11 cellular contexts compared by ENCODE assay signal in the genomic region with DNA sequence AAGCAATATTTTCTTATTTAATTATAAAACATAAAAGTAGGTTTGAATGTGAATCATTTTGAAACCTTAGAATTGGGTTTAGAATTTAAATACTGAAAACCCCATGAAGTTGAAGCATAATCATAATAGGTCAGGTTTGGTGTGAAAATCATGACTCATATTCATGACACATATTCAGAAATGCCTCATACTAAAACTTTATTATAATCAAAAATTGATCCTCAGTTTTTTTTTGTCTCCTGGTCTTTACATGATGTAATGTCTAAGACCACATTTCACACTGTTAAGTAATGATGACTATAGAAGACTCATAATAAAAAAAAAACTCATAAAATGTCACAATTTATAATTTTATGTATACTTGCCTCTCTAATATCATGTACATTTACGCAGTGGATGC.
DNase-seq lines count a peak whose midpoint lies in the region; ATAC-seq and TF ChIP-seq lines count a peak whose summit lies in the region.
"Had no signal": no experiment of that assay in that cellular context is flagged by ENCODE, and none has a peak within 500 bp of the region (broad histone marks: within the 10 kb centered on the region; RNA-seq: fewer than 3 reads in every experiment).

No MANE protein-coding gene starts in this region.

- H3K36me3 ChIP-seq in effector memory CD4-positive, alpha-beta T cell (ENCODE audit: control insufficient read depth, insufficient read depth, low read length) = no peaks in the 10 kb centered on the region
- H3K36me3 ChIP-seq: heart left ventricle had no signal

- TF ChIP-seq CTCF in GM13977 (IDR thresholded peaks at IDR 0.05; ENCODE audit: extremely low read depth, insufficient read depth, missing control alignments) = no peak

- peak; percentile 49 for ATAC-seq in GM21526 (IDR thresholded peaks at IDR 0.05; ENCODE audit: low FRiP score, unreplicated experiment)
- peak; percentile 48 for ATAC-seq in HG03457 (IDR thresholded peaks at IDR 0.05; ENCODE audit: unreplicated experiment)
- ATAC-seq in esophagus mucosa = no peak
- ATAC-seq: heart left ventricle had no signal

- in situ Hi-C loops in GM13977 (cut with MboI; ENCODE audit: low pct_unique_long_range_greater_than_20kb, low sequenced_read_pairs, unreplicated experiment) = no loop called here

- H3K9me3 ChIP-seq in effector memory CD4-positive, alpha-beta T cell (ENCODE audit: control insufficient read depth, low read length) = no peaks in the 10 kb centered on the region
- H3K9me3 ChIP-seq: heart left ventricle had no signal

- H3K4me3 ChIP-seq in effector memory CD4-positive, alpha-beta T cell (ENCODE audit: insufficient read depth, low read depth, low read length, poor library complexity, severe bottlenecking) = no peak overlapping the region
- H3K4me3 ChIP-seq: heart left ventricle had no signal

- DNase-seq in GM13977 (ENCODE audit: low spot score) = peak; percentile 47
- DNase-seq in effector memory CD4-positive, alpha-beta T cell = no peak
- DNase-seq in COLO829 (ENCODE audit: low spot score) = no peak
- no peak for DNase-seq in UCSD-AML1 (lab: John Stamatoyannopoulos, UW; ENCODE audit: unreplicated experiment)
- no peak for DNase-seq in A172 (ENCODE audit: low spot score)
- DNase-seq: DMS53, heart left ventricle, NCI-H2029 had no signal

- no peaks in the 10 kb centered on the region for H3K27me3 ChIP-seq in effector memory CD4-positive, alpha-beta T cell (replicated peaks; ENCODE audit: control insufficient read depth, insufficient read depth, low read length, poor library complexity, severe bottlenecking)
- H3K27me3 ChIP-seq: heart left ventricle had no signal

- H3K27ac ChIP-seq in effector memory CD4-positive, alpha-beta T cell (ENCODE audit: insufficient read depth, low read length, poor library complexity, severe bottlenecking) = peak overlapping the region; percentile 37

- H3K4me1 ChIP-seq in effector memory CD4-positive, alpha-beta T cell (ENCODE audit: control insufficient read depth, insufficient read depth, low read length, poor library complexity, severe bottlenecking) = peaks cover 36% of the 10 kb centered on the region
